8 cellular contexts compared by ENCODE assay signal in the genomic region with DNA sequence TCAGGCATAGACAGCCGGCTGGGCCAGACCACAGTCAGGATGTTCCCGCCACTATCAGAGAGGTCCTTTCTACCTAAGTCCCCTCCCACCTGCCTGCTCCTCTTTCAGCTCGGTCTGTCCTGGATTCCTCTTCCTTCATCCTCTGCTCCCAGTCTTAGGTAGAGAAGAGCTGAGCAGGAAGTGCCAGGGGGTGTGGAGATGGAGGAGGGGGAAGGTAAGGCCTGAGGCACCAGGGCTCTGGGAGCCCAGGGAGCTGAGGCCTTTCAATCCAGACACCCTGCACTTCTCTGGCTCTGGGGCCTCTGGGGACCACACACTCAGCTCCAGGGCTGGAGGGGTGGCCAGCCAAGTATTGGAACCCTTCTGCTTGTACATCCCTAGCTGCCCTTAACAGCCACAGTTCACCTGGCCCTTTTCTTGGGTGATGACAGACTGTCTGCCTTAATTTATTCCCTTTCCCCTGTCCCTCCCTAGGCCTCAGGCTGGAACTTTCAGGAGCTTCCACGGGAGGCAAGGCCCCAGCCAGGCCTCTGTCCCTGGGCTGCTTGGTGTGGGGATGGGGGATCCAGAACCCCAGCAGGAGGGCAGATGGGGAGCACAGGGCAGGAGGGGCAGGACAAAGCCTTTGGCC. TPM values are rescaled to one million over a fixed set of nuclear protein-coding genes. Genes with fewer than 3 reads are reported as not detected.
DNase-seq lines count a peak whose midpoint lies in the region; ATAC-seq, FAIRE-seq and TF ChIP-seq lines count a peak whose summit lies in the region.

No MANE protein-coding gene starts in this region.

- no peak for TF ChIP-seq POLR2A in esophagus squamous epithelium (IDR thresholded peaks at IDR 0.05)

- H3K9me3 Mint-ChIP-seq in CD4-positive, alpha-beta memory T cell: peaks cover 0 to 6% (median 0%) of the 10 kb centered on the region in 8 donors

- no peak for FAIRE-seq in GM19239 (lab: Jason Lieb, UNC)

- 30 to 60% methylated on average over 3 of the region's 4 CpGs for WGBS in esophagus squamous epithelium, 2 donors

- H3K27ac Mint-ChIP-seq in CD4-positive, alpha-beta memory T cell: peak overlapping the region; percentile 91 to 99 (median 97)

- POLR2A ChIA-PET in CD4-positive, alpha-beta memory T cell (lab: Charles Lee; ENCODE audit: partially characterized antibody): interaction anchor here (1.3 to 35.0 kb wide), 7 partner anchors 1 to 64 kb away, joined by 3 to 1580 read pairs (median 494); a partner anchor contains a TSS

- intact Hi-C loops in CD4-positive, alpha-beta memory T cell (cut with micrococcal nuclease): no loop called here
- intact Hi-C loops in esophagus squamous epithelium (cut with DNase I): no loop called here

- peak overlapping the region in 1 of 2 donors; percentile 6 for H3K4me3 ChIP-seq in CD4-positive, alpha-beta memory T cell (ENCODE audit: low read length in 2 of 2)
- no peak overlapping the region for H3K4me3 ChIP-seq in WERI-Rb-1 (ENCODE audit: low read depth, low read length)
- H3K4me3 ChIP-seq in esophagus squamous epithelium: no peak overlapping the region
- peak overlapping the region in 1 of 2 experiments; percentile 19 for H3K4me3 ChIP-seq in neutrophil (ENCODE audit: low read depth in 1 of 2, low read length in 1 of 2)

- H3K27me3 ChIP-seq in CD4-positive, alpha-beta memory T cell (ENCODE audit: insufficient read depth, low read length): no peaks in the 10 kb centered on the region
- no peaks in the 10 kb centered on the region for H3K27me3 ChIP-seq in WERI-Rb-1 (ENCODE audit: insufficient read depth, low read depth, severe bottlenecking)
- H3K27me3 ChIP-seq in esophagus squamous epithelium: no peaks in the 10 kb centered on the region
- no peaks in the 10 kb centered on the region for H3K27me3 ChIP-seq in neutrophil

- peaks cover 3 to 54% of the 10 kb centered on the region in 2 donors for H3K36me3 Mint-ChIP-seq in CD4-positive, alpha-beta memory T cell

- H3K9me3 ChIP-seq in CD4-positive, alpha-beta memory T cell (ENCODE audit: control insufficient read depth in 1 of 2, low read length in 2 of 2): no peaks in the 10 kb centered on the region
- no peaks in the 10 kb centered on the region for H3K9me3 ChIP-seq in WERI-Rb-1 (ENCODE audit: severe bottlenecking)
- no peaks in the 10 kb centered on the region for H3K9me3 ChIP-seq in esophagus squamous epithelium
- no peaks in the 10 kb centered on the region for H3K9me3 ChIP-seq in neutrophil

- peaks cover 0 to 5% of the 10 kb centered on the region in 2 donors for H3K27me3 Mint-ChIP-seq in CD4-positive, alpha-beta memory T cell

- TF ChIP-seq CTCF in WERI-Rb-1 (IDR thresholded peaks at IDR 0.05; ENCODE audit: low read depth, low read length) (no peak), esophagus squamous epithelium (IDR thresholded peaks at IDR 0.05) (no peak), neutrophil (IDR thresholded peaks at IDR 0.05) (no peak)

- H3K36me3 ChIP-seq in CD4-positive, alpha-beta memory T cell (ENCODE audit: insufficient read depth, low read length): no peaks in the 10 kb centered on the region
- no peaks in the 10 kb centered on the region for H3K36me3 ChIP-seq in WERI-Rb-1
- H3K36me3 ChIP-seq in esophagus squamous epithelium: peaks cover 0 to 11% (median 0%) of the 10 kb centered on the region in 3 donors
- H3K36me3 ChIP-seq in neutrophil: peaks cover 58% of the 10 kb centered on the region

- peaks cover 55 to 96% (median 78%) of the 10 kb centered on the region in 4 donors for H3K4me1 Mint-ChIP-seq in CD4-positive, alpha-beta memory T cell

- H3K4me1 ChIP-seq in CD4-positive, alpha-beta memory T cell (ENCODE audit: insufficient read depth, low read length): peaks cover 98% of the 10 kb centered on the region
- H3K4me1 ChIP-seq in esophagus squamous epithelium (peaks cover 8 to 78% (median 24%) of the 10 kb centered on the region in 3 donors), neutrophil (ENCODE audit: control insufficient read depth in 1 of 2, insufficient read depth in 1 of 2, low read depth in 1 of 2, low read length in 1 of 2) (peaks cover 33 to 79% of the 10 kb centered on the region in 2 experiments)

- peak in 2 of 5 donors; percentile 13 to 58 for DNase-seq in CD4-positive, alpha-beta memory T cell
- DNase-seq in WERI-Rb-1 (peak; percentile 63), esophagus squamous epithelium (lab: John Stamatoyannopoulos, UW) (no peak), AML-193 (lab: John Stamatoyannopoulos, UW) (no peak), GM19239 (ENCODE audit: insufficient read length, low spot score) (no peak), NCI-H1694 (lab: John Stamatoyannopoulos, UW) (no peak)

- CTCF ChIA-PET in CD4-positive, alpha-beta memory T cell (lab: Charles Lee; ENCODE audit: partially characterized antibody): interaction anchor here (1.0 to 6.6 kb wide), 7 partner anchors 11 to 89 kb away, joined by 3 to 86 read pairs (median 3); a partner anchor contains a TSS

- H3K4me3 Mint-ChIP-seq in CD4-positive, alpha-beta memory T cell: peak overlapping the region in 4 of 8 donors; percentile 35 to 86 (median 54)

- peak overlapping the region; percentile 65 for H3K27ac ChIP-seq in CD4-positive, alpha-beta memory T cell (ENCODE audit: low read depth, low read length)
- peak overlapping the region; percentile 28 for H3K27ac ChIP-seq in WERI-Rb-1
- peak overlapping the region in 3 of 4 donors; percentile 40 to 66 (median 63) for H3K27ac ChIP-seq in esophagus squamous epithelium
- H3K27ac ChIP-seq in neutrophil: peak overlapping the region; percentile 61

- ATAC-seq in GM21390 (IDR thresholded peaks at IDR 0.05; ENCODE audit: unreplicated experiment): no peak

RNA-seq across cellular contexts. Expression of a gene that starts 15.6 kb away (rescaled TPM):
- 100 to 1,000 TPM; 192 to 202 TPM for total RNA-seq in CD4-positive, alpha-beta memory T cell
- polyA plus RNA-seq in CD4-positive, alpha-beta memory T cell: 100 to 1,000 TPM; 192 to 237 TPM
- 10 to 100 TPM in 2 of 4 donors, 1 to 10 TPM in 2; 8.3 to 52.9 (median 13.1) TPM for total RNA-seq in esophagus squamous epithelium
